Comparison of ENCODE assay signal across 2 cellular contexts in the genomic region with DNA sequence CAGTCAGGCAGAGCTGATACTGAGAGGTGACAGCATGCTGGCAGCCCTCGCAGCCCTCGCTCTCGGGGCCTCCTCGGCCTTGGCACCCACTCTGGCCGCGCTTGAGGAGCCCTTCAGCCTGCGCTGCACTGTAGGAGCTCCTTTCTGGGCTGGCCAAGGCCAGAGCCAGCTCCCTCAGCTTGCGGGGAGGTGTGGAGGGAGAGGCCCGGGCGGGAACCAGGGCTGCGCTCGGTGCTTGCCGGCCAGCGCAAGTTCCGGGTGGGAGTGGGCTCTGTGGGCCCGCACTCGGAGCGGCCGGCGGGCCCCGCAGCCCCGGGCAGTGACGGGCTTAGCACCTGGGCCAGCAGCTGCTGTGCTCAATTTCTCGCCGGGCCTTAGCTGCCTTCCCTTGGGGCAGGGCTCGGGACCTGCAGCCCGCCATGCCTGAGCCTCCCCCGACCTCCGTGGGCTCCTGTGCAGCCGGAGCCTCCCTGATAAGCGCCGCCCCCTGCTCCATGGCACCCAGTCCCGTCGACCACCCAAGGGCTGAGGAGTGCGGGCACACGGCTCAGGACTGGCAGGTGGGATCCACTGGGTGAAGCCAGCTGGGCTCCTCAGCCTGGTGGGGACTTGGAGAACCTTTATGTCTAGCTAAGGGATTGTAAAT. TPM values are rescaled to one million over a fixed set of nuclear protein-coding genes. Genes with fewer than 3 reads are reported as not detected.
"Had no signal": no experiment of that assay in that cellular context is flagged by ENCODE, and none has a peak within 500 bp of the region (broad histone marks: within the 10 kb centered on the region; RNA-seq: fewer than 3 reads in every experiment).

No MANE protein-coding gene starts in this region.

RNA-seq across cellular contexts. Expression of a gene that starts 14.3 kb away (rescaled TPM):
- total RNA-seq: GM23248, HFFc6 had no signal
- polyA plus RNA-seq: GM23248 had no signal
